In the genomic region with DNA sequence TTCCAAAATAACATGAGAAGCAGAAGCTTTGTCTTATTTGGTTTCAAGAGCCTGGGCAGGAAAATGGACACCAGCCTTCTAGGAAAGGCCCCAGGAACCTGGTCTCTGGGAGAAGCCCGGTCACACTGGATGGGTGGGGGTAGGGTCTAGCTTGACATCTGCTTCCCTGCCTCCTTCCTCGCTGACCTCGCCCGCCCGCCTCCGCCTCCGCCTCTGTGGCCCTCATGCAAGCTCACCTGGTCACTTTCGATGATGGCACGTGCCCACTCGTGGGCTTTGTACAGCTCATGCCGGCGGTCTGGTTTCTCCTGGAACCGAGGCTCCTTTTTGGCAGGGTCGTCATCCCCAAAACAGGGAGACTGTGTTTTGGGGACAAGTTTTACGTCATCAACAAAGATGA, we compare ENCODE assay signal across 22 cellular contexts.
DNase-seq lines count a peak whose midpoint lies in the region; ATAC-seq and TF ChIP-seq lines count a peak whose summit lies in the region.
"Had no signal": no experiment of that assay in that cellular context is flagged by ENCODE, and none has a peak within 500 bp of the region (broad histone marks: within the 10 kb centered on the region; RNA-seq: fewer than 3 reads in every experiment).

No MANE protein-coding gene starts in this region.

- no peak for TF ChIP-seq CTCF in VCaP (conservative IDR thresholded peaks at IDR 0.05)

- DNase-seq in substantia nigra (lab: John Stamatoyannopoulos, UW) = no peak
- DNase-seq in D341Med (ENCODE audit: low spot score) = no peak
- no peak for DNase-seq in EL
- no peak for DNase-seq in immature natural killer cell
- DNase-seq: AML-193; Caco-2; CD4-positive, alpha-beta T cell; DMS153; DMS79; GF-D8; GOT3; H7; HFFc6 had no signal

- no peak for ATAC-seq in HG03442 (IDR thresholded peaks at IDR 0.05; ENCODE audit: unreplicated experiment)
- ATAC-seq: A549, HCT116, HepG2 had no signal

- H3K27me3 Mint-ChIP-seq in immature natural killer cell (ENCODE audit: low read depth in 3 of 3) = peaks cover 2 to 7% (median 4%) of the 10 kb centered on the region in 3 donors
- H3K27me3 Mint-ChIP-seq: CD4-positive, alpha-beta T cell had no signal

- H3K27ac ChIP-seq in VCaP (peak overlapping the region; percentile 27; the same call in 1 of the 2 replicates), cingulate gyrus (ENCODE audit: low read depth, low read length) (peak overlapping the region; percentile 74), layer of hippocampus (ENCODE audit: low read depth, low read length) (peak overlapping the region; percentile 22), substantia nigra (ENCODE audit: low read depth, low read length, poor library complexity, severe bottlenecking) (peak overlapping the region; percentile 28)
- H3K27ac ChIP-seq: 22Rv1, A549, C4-2B had no signal

- H3K36me3 Mint-ChIP-seq in immature natural killer cell = peaks cover 0 to 23% (median 9%) of the 10 kb centered on the region in 3 donors

- H3K4me1 Mint-ChIP-seq in immature natural killer cell = no peaks in the 10 kb centered on the region

- H3K4me3 Mint-ChIP-seq in immature natural killer cell = no peak overlapping the region
- H3K4me3 Mint-ChIP-seq: CD4-positive, alpha-beta T cell; HFFc6 had no signal

- H3K27me3 ChIP-seq in layer of hippocampus (ENCODE audit: control insufficient read depth, insufficient read depth, low read length) = no peaks in the 10 kb centered on the region

- no peak overlapping the region for H3K27ac Mint-ChIP-seq in immature natural killer cell
- H3K27ac Mint-ChIP-seq: CD4-positive, alpha-beta T cell; HFFc6 had no signal

- H3K9me3 Mint-ChIP-seq in immature natural killer cell = no peaks in the 10 kb centered on the region
- H3K9me3 Mint-ChIP-seq: CD4-positive, alpha-beta T cell; HFFc6 had no signal

Comparison
In these comparisons a context has a peak if more than half of its experiments do, and no peak if none do; other contexts are left out.
1. H3K27ac ChIP-seq: peak in every context shown above with its lines; median percentile 74 in cingulate gyrus; 28 in substantia nigra; 27 in VCaP; 22 in layer of hippocampus.